Comparison of ENCODE assay signal across 8 cellular contexts in the genomic region with DNA sequence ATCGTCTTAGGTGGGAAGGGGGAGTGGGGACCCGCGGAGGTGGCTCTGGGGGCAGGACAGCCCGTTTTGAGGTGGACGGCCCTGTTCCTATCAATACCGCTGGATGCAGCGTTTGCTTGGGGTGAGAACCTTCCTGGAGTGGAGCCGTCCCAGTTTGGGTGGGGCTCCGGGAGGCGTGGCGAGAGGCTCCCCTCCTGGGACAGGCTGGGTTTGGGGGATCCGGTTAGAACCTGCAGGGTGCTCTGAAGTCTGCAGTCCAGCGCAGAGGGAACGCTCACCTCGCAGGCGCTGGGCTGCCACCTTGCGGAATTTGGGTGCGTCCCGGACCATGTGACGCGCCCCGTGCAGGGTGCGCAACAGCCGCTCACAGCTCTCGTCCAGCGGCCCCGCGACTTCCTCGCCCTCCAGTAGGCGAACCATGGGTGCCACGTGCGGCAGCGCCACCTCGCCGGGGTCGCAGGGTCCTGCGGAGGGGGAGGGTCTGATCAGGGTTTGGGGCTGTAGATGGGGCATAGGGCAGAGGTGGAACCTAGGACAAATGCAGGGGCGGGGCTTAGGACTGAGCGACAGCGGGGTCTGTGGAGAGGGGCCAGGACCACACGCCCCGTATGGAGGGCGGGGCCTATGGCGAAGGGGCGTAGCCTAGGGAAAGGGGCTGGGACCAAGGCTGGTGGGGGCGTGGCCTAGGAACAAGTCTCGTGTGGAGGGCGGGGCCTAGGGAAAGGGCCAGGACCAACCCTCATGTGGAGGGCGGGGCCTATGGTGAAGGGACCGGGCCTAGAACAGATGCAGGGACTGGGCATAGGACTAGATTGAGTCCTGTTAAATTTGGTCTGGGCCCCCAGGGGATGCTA. TPM values are rescaled to one million over a fixed set of nuclear protein-coding genes. Genes with fewer than 3 reads are reported as not detected.
DNase-seq lines count a peak whose midpoint lies in the region; ATAC-seq and TF ChIP-seq lines count a peak whose summit lies in the region.

No MANE protein-coding gene starts in this region.

- peak; percentile 90 for DNase-seq in COLO829 (ENCODE audit: low spot score)
- DNase-seq in HT-29 (ENCODE audit: low spot score), result peak; percentile 86
- DNase-seq in WERI-Rb-1, result peak; percentile 53
- DNase-seq in choroid plexus epithelial cell (ENCODE audit: low read depth), result peak; percentile 72
- DNase-seq in lower leg skin (ENCODE audit: low spot score in 2 of 2), result peak; percentile 73 to 96
- peak; percentile 58 for DNase-seq in stimulated activated CD8-positive, alpha-beta memory T cell treated with anti-CD3 and anti-CD28 coated beads, Interleukin-12 subunit alpha, Interleukin-12 subunit beta, amount 100 ng/mL, for 4 hours (ENCODE audit: low read depth)
- no peak for DNase-seq in globus pallidus (ENCODE audit: low spot score)

- WGBS in lower leg skin, 2 donors, result 22 to 41% methylated on average over 20 to 41 of the region's 50 CpGs

- ATAC-seq in GM21360 (IDR thresholded peaks at IDR 0.05; ENCODE audit: unreplicated experiment), result peak; percentile 79

- no peaks in the 10 kb centered on the region for H3K27me3 ChIP-seq in WERI-Rb-1 (ENCODE audit: insufficient read depth, low read depth, severe bottlenecking)

- H3K4me3 ChIP-seq in WERI-Rb-1 (ENCODE audit: low read depth, low read length) (no peak overlapping the region), choroid plexus epithelial cell (ENCODE audit: low read depth, low read length) (peak overlapping the region; percentile 58), lower leg skin (ENCODE audit: low read depth, poor library complexity, severe bottlenecking) (no peak overlapping the region)

- TF ChIP-seq CTCF in WERI-Rb-1 (IDR thresholded peaks at IDR 0.05; ENCODE audit: low read depth, low read length) (no peak), choroid plexus epithelial cell (conservative IDR thresholded peaks at IDR 0.05; ENCODE audit: low read depth, low read length) (peak; percentile 45), lower leg skin (IDR thresholded peaks at IDR 0.05) (no peak)

- peaks cover 44% of the 10 kb centered on the region for H3K36me3 ChIP-seq in WERI-Rb-1

- TF ChIP-seq POLR2A in lower leg skin (IDR thresholded peaks at IDR 0.05), result no peak

- no peaks in the 10 kb centered on the region for H3K9me3 ChIP-seq in WERI-Rb-1 (ENCODE audit: severe bottlenecking)

- no peak overlapping the region for H3K27ac ChIP-seq in WERI-Rb-1

- intact Hi-C loops in lower leg skin (cut with DNase I; ENCODE audit: low total_unique reads), result no loop called here

RNA-seq across cellular contexts. Expression of a gene that starts 13.8 kb away (rescaled TPM):
- 110 and 119 TPM in 2 replicates for total RNA-seq in HT-29 (2014; rRNA removed; shearing (Covaris generic))
- total RNA-seq in lower leg skin, result 100 to 1,000 TPM in 1 of 4 donors, 10 to 100 TPM in 3; 53.0 to 142 (median 62.3) TPM

RNA-seq across cellular contexts. Expression of a gene that starts 13.9 kb away (rescaled TPM):
- total RNA-seq in HT-29 (2014; rRNA removed; shearing (Covaris generic)), result 63.7 and 65.7 TPM in 2 replicates
- 10 to 100 TPM; 41.2 to 60.2 (median 46.5) TPM for total RNA-seq in lower leg skin

RNA-seq across cellular contexts. Expression of a gene that starts 16.0 kb away (rescaled TPM):
- total RNA-seq in HT-29 (2014; rRNA removed; shearing (Covaris generic)), result 43.8 and 74.2 TPM in 2 replicates
- 10 to 100 TPM; 57.1 to 80.0 (median 66.9) TPM for total RNA-seq in lower leg skin

RNA-seq across cellular contexts. Expression of a gene that starts 19.1 kb away (rescaled TPM):
- total RNA-seq in HT-29 (2014; rRNA removed; shearing (Covaris generic)), result 0.15 and 0.57 TPM in 2 replicates
- 1 to 10 TPM; 1.0 to 2.0 (median 1.4) TPM for total RNA-seq in lower leg skin

RNA-seq across cellular contexts. Expression of a gene that starts 33.0 kb away (rescaled TPM):
- 0.64 TPM in 1 of 2 replicates, not detected in the other for total RNA-seq in HT-29 (2014; rRNA removed; shearing (Covaris generic))
- total RNA-seq in lower leg skin, result 100 to 1,000 TPM in 1 of 4 donors, 10 to 100 TPM in 3; 28.8 to 155 (median 79.6) TPM
